1 cellular context compared by ENCODE assay signal in the genomic region with DNA sequence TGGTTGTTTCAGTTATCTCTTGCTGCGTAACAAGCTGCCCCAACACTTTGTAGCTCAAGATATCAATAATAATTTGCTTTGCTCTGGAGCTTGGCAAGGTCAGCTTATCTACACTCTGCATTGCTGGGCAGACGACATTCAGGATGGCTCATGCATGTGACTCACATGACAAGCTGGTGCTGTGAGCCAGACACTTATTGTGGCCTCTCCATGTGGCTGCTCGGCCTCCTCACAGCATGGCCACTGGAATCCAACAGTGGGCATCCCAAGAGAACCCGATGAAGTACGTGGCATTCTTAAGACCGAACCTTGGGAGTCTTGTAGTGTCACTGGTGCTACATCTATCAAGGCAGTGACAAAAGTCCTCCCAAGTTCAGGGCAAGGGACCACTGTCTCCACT.
TF ChIP-seq lines count a peak whose summit lies in the region.

No MANE protein-coding gene starts in this region.

TF ChIP-seq in SK-N-SH, 30 proteins besides CTCF, POLR2A, EP300 and RAD21 (continued from another document):
- TF ChIP-seq, protein P1, sequence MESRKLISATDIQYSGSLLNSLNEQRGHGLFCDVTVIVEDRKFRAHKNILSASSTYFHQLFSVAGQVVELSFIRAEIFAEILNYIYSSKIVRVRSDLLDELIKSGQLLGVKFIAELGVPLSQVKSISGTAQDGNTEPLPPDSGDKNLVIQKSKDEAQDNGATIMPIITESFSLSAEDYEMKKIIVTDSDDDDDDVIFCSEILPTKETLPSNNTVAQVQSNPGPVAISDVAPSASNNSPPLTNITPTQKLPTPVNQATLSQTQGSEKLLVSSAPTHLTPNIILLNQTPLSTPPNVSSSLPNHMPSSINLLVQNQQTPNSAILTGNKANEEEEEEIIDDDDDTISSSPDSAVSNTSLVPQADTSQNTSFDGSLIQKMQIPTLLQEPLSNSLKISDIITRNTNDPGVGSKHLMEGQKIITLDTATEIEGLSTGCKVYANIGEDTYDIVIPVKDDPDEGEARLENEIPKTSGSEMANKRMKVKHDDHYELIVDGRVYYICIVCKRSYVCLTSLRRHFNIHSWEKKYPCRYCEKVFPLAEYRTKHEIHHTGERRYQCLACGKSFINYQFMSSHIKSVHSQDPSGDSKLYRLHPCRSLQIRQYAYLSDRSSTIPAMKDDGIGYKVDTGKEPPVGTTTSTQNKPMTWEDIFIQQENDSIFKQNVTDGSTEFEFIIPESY (IDR thresholded peaks at IDR 0.05; ENCODE audit: borderline replicate concordance, low read depth) = no peak
- no peak for TF ChIP-seq GABPA (IDR thresholded peaks at IDR 0.05; ENCODE audit: low read depth)
- TF ChIP-seq YY1 (IDR thresholded peaks at IDR 0.05; ENCODE audit: low read depth) = no peak
TF ChIP-seq in SK-N-SH: peak in this region for 0.
